In the genomic region with DNA sequence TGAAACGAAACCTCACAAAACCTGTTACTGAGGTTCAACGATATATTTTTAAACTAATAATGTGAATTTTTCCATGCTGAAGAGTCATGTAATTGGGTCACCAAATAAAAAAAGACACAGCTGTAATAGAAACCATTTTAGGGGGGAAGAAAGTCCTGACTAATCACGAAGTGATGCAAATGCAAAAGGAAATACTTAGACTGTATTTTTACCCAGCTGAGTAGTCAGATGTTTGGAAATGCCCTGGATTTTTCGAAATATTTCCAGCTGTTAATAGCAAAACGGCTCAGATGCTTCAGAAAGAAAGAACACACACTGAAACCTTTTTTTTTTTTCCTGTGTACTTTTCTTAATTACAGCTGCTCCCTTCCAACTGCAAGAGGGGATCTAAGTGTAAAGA, we compare ENCODE assay signal across 15 cellular contexts.
DNase-seq lines count a peak whose midpoint lies in the region; ATAC-seq and TF ChIP-seq lines count a peak whose summit lies in the region.
"Had no signal": no experiment of that assay in that cellular context is flagged by ENCODE, and none has a peak within 500 bp of the region (broad histone marks: within the 10 kb centered on the region; RNA-seq: fewer than 3 reads in every experiment).

No MANE protein-coding gene starts in this region.

- H3K4ac ChIP-seq in IMR-90 (ENCODE audit: low read depth, low read length) = peak overlapping the region; percentile 58; the same call in 1 of the 2 replicates

- in situ Hi-C loops in IMR-90 (cut with MboI; ENCODE audit: low sequenced_read_pairs) = no loop called here

- peak overlapping the region; percentile 22; the same call in 1 of the 2 replicates for H4K91ac ChIP-seq in IMR-90 (ENCODE audit: insufficient read depth, low read depth, low read length)

- H3K79me1 ChIP-seq in IMR-90 (ENCODE audit: low read depth in 1 of 2, low read length in 2 of 2) = 0 out of 4 replicates have a peak, but pooled peaks cover 0 to 6% of the 10 kb centered on the region in 2 experiments

- TF ChIP-seq RAD21 in IMR-90 (IDR thresholded peaks at IDR 0.05; ENCODE audit: low read length) = no peak

- H4K20me1 ChIP-seq in IMR-90 (ENCODE audit: insufficient read depth, low read length) = no peaks in the 10 kb centered on the region

- POLR2A ChIA-PET in IMR-90 (lab: Charles Lee; ENCODE audit: unreplicated experiment) = interaction anchor here (0.6 kb wide), 1 partner anchor 927 kb away, joined by 3 read pairs; no protein-coding TSS in a partner anchor

- H2AFZ ChIP-seq in IMR-90 (replicated peaks; ENCODE audit: low read length, poor library complexity) = no peak overlapping the region

- H3K4me2 ChIP-seq in IMR-90 (ENCODE audit: low read depth, low read length) = peak overlapping the region; percentile 49; the same call in 1 of the 2 replicates

- H3K27me3 ChIP-seq in IMR-90 (ENCODE audit: control insufficient read depth, insufficient read depth, low read length) = no peaks in the 10 kb centered on the region
- H3K27me3 ChIP-seq in lung (ENCODE audit: control insufficient read depth, insufficient read depth) = no peaks in the 10 kb centered on the region
- H3K27me3 ChIP-seq in tibial nerve = no peaks in the 10 kb centered on the region
- H3K27me3 ChIP-seq: thyroid gland had no signal

- TF ChIP-seq CTCF in IMR-90 (conservative IDR thresholded peaks at IDR 0.05; ENCODE audit: low read depth, low read length) (no peak), lung (IDR thresholded peaks at IDR 0.05; ENCODE audit: control extremely low read depth, extremely low read depth) (no peak), tibial nerve (IDR thresholded peaks at IDR 0.05) (no peak)

- H3K4me3 ChIP-seq in IMR-90 (ENCODE audit: insufficient read depth, low read depth, low read length) = no peak overlapping the region
- no peak overlapping the region for H3K4me3 ChIP-seq in lung
- peak overlapping the region in 1 of 4 donors; percentile 25 for H3K4me3 ChIP-seq in tibial nerve
- H3K4me3 ChIP-seq: thyroid gland had no signal

- intact Hi-C loops in IMR-90 (cut with micrococcal nuclease) = no loop called here

- peak overlapping the region in 1 of 2 experiments; percentile 45; a peak in 1 of 4 replicates for H4K8ac ChIP-seq in IMR-90 (ENCODE audit: low read depth in 2 of 2, low read length in 2 of 2)

- H3K9me3 ChIP-seq in IMR-90 (ENCODE audit: control insufficient read depth, insufficient read depth, low read length) (no peaks in the 10 kb centered on the region), lung (ENCODE audit: control insufficient read depth in 2 of 2, insufficient read depth in 1 of 2, low read length in 1 of 2) (no peaks in the 10 kb centered on the region), tibial nerve (no peaks in the 10 kb centered on the region)
- H3K9me3 ChIP-seq: thyroid gland had no signal

- no peak overlapping the region for H4K5ac ChIP-seq in IMR-90 (ENCODE audit: low read depth, low read length)

- H2BK5ac ChIP-seq in IMR-90 (ENCODE audit: low read depth, low read length, poor library complexity, severe bottlenecking) = peak overlapping the region; percentile 44

- ATAC-seq in IMR-90 (ENCODE audit: low read depth) (peak; percentile 89), lung (ENCODE audit: insufficient read depth, low FRiP score) (peak; percentile 15), HG03175 (IDR thresholded peaks at IDR 0.05; ENCODE audit: unreplicated experiment) (no peak), HG03159 (IDR thresholded peaks at IDR 0.05; ENCODE audit: unreplicated experiment) (no peak)
- ATAC-seq: T-cell had no signal

- peaks cover 11% of the 10 kb centered on the region for H3K9me1 ChIP-seq in IMR-90 (ENCODE audit: insufficient read depth, low read length)

- dilution Hi-C loops in IMR-90 (cut with HindIII; ENCODE audit: low sequenced_read_pairs, unreplicated experiment) = no loop called here

- no peak overlapping the region; the same call in 1 of the 2 replicates for H3K9ac ChIP-seq in IMR-90 (ENCODE audit: low read depth, low read length)

- no peak for TF ChIP-seq POLR2A in IMR-90 (IDR thresholded peaks at IDR 0.05; ENCODE audit: low read depth, low read length)
- TF ChIP-seq POLR2A in tibial nerve (IDR thresholded peaks at IDR 0.05) = no peak

- H3K18ac ChIP-seq in IMR-90 (ENCODE audit: low read depth, low read length) = peak overlapping the region; percentile 71; the same call in 1 of the 2 replicates

- H2AK9ac ChIP-seq in IMR-90 (replicated peaks; ENCODE audit: low read depth, low read length, poor library complexity) = no peak overlapping the region

- H3K4me1 ChIP-seq in IMR-90 (ENCODE audit: control insufficient read depth, insufficient read depth, low read length) (peaks cover 18% of the 10 kb centered on the region), lung (ENCODE audit: control insufficient read depth in 2 of 2, insufficient read depth in 2 of 2, low read length in 2 of 2) (peaks cover 0 to 3% of the 10 kb centered on the region in 2 donors), tibial nerve (peaks cover 0 to 54% (median 5%) of the 10 kb centered on the region in 4 donors)
- H3K4me1 ChIP-seq: thyroid gland had no signal

- TF ChIP-seq EP300 in tibial nerve (IDR thresholded peaks at IDR 0.05) = peak; percentile 74 to 82

- H3K56ac ChIP-seq in IMR-90 (ENCODE audit: extremely low read depth, insufficient read depth, low read length) = no peak overlapping the region

- peak overlapping the region; percentile 71 for H2BK120ac ChIP-seq in IMR-90 (ENCODE audit: low read depth, low read length)

- BruUV-seq in IMR-90 (replicated peaks; lab: Mats Ljungman, UMichigan) = no TSS peak

- H3K27ac ChIP-seq in IMR-90 (ENCODE audit: insufficient read depth, low read length) (no peak overlapping the region), lung (ENCODE audit: low read depth in 1 of 2, low read length in 1 of 2) (peak overlapping the region in 1 of 2 donors; percentile 49), tibial nerve (peak overlapping the region in 2 of 4 donors; percentile 67 to 79)
- H3K27ac ChIP-seq: thyroid gland had no signal

- WGBS in IMR-90 (ENCODE audit: extremely low coverage in 2 of 2, insufficient read length in 1 of 2), 2 experiments = no CpG with 5 or more reads among the region's 5 CpGs
- WGBS in lung, 2 donors = 45 to 52% methylated on average over 5 of the region's 5 CpGs
- 37 to 38% methylated on average over 5 of the region's 5 CpGs for WGBS in tibial nerve, 2 donors

- peak overlapping the region; percentile 58; the same call in 1 of the 3 replicates for H2BK15ac ChIP-seq in IMR-90 (ENCODE audit: low read depth, low read length)

- H3K23ac ChIP-seq in IMR-90 (ENCODE audit: low read depth, low read length) = peak overlapping the region; percentile 69; the same call in 1 of the 2 replicates

- H3K14ac ChIP-seq in IMR-90 (replicated peaks; ENCODE audit: low read depth, low read length) = peak overlapping the region; percentile 72; the same call in 1 of the 2 replicates

- CTCF ChIA-PET in IMR-90 (lab: Yijun Ruan, JAX) = interaction anchor here (0.6 to 2.3 kb wide), 4 partner anchors 10 to 1267 kb away, joined by 4 to 9 read pairs (median 6); no protein-coding TSS in a partner anchor

- H3K36me3 ChIP-seq in IMR-90 (ENCODE audit: control insufficient read depth, insufficient read depth, low read length) (no peaks in the 10 kb centered on the region), lung (ENCODE audit: control insufficient read depth in 2 of 2, insufficient read depth in 2 of 2, low read length in 2 of 2) (no peaks in the 10 kb centered on the region), tibial nerve (no peaks in the 10 kb centered on the region)
- H3K36me3 ChIP-seq: thyroid gland had no signal

- peak overlapping the region; percentile 80; the same call in 1 of the 2 replicates for H2BK20ac ChIP-seq in IMR-90 (ENCODE audit: low read depth, low read length)

- no peak overlapping the region for H2AK5ac ChIP-seq in IMR-90 (ENCODE audit: low read depth, low read length)

- DNase-seq in IMR-90 (peak; percentile 82), dedifferentiated amniotic fluid mesenchymal stem cell (ENCODE audit: extremely low spot score) (peak; percentile 58), lung (ENCODE audit: low spot score) (no peak), tibial nerve (ENCODE audit: low spot score in 2 of 2) (peak in 1 of 2 donors; percentile 29), superior temporal gyrus (ENCODE audit: extremely low spot score) (no peak), midbrain (lab: John Stamatoyannopoulos, UW) (no peak)
- DNase-seq: activated CD4-positive, alpha-beta T cell treated with anti-CD3 and anti-CD28 coated beads, Interleukin-2, amount 50 U/mL, for 4 hours; activated gamma-delta T cell; dermis blood vessel endothelial cell; glutamatergic neuron; NCI-H187 treated with DMSO at 0.1 percent for 48 hours; T-cell; thyroid gland had no signal

TF ChIP-seq in IMR-90, 13 proteins besides CTCF, POLR2A, EP300 and RAD21 (continues in another document):
- TF ChIP-seq CEBPB (IDR thresholded peaks at IDR 0.05; ENCODE audit: low read depth, low read length) (peak; percentile 77), RFX5 (IDR thresholded peaks at IDR 0.05; ENCODE audit: low read depth, low read length) (no peak), FOS (IDR thresholded peaks at IDR 0.05; ENCODE audit: low read depth, low read length) (peak; percentile 52; the same call in 1 of the 2 replicates), CHD1 (IDR thresholded peaks at IDR 0.05; ENCODE audit: low read depth, low read length) (no peak), USF2 (IDR thresholded peaks at IDR 0.05; ENCODE audit: low read depth, low read length) (no peak), RCOR1 (IDR thresholded peaks at IDR 0.05; ENCODE audit: insufficient replicate concordance, low read length) (no peak), MXI1 (IDR thresholded peaks at IDR 0.05; ENCODE audit: borderline replicate concordance, low read depth, low read length) (no peak), MAZ (IDR thresholded peaks at IDR 0.05; ENCODE audit: borderline replicate concordance, low read depth, low read length) (no peak), MAFK (IDR thresholded peaks at IDR 0.05; ENCODE audit: low read depth, low read length) (peak; percentile 53; the same call in 1 of the 2 replicates), NFE2L2 (IDR thresholded peaks at IDR 0.05; ENCODE audit: low read depth, low read length) (no peak)

Comparison
In these comparisons a context has a peak if more than half of its experiments do, and no peak if none do; other contexts are left out.
1. ATAC-seq: peak in IMR-90 (single experiment) and lung (single experiment); none in HG03175 (single experiment) and HG03159 (single experiment).
2. DNase-seq: peak in IMR-90 (single experiment) and dedifferentiated amniotic fluid mesenchymal stem cell (single experiment); none in lung (single experiment), superior temporal gyrus (single experiment) and midbrain (single experiment).